26 cellular contexts compared by ENCODE assay signal in the genomic region with DNA sequence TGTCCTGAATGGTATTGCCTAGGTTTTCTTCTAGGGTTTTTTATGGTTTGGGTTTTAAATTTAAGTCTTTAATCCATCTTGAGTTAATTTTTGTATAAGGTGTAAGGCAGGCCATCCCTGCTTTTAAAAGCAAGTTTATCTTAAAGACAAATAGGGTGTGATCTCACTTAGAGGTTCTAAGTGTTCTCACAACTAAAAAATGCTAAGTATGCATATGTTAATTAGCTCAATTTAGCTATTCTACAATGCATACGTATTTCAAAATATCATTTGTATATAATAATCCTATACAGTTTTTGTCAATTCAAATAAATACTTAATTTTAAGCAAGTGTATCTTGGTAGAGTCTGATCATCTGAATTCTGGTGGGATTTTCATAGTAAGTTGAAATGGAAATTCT. TPM values are rescaled to one million over a fixed set of nuclear protein-coding genes. Genes with fewer than 3 reads are reported as not detected.
DNase-seq lines count a peak whose midpoint lies in the region; ATAC-seq and TF ChIP-seq lines count a peak whose summit lies in the region.
"Had no signal": no experiment of that assay in that cellular context is flagged by ENCODE, and none has a peak within 500 bp of the region (broad histone marks: within the 10 kb centered on the region; RNA-seq: fewer than 3 reads in every experiment).

No MANE protein-coding gene starts in this region.

- TF ChIP-seq POLR2A in heart left ventricle (IDR thresholded peaks at IDR 0.05): no peak

- H3K27me3 Mint-ChIP-seq in activated naive CD8-positive, alpha-beta T cell treated with anti-CD3 and anti-CD28 coated beads for 36 hours: no peaks in the 10 kb centered on the region
- H3K27me3 Mint-ChIP-seq: activated CD4-positive, alpha-beta memory T cell treated with anti-CD3 and anti-CD28 coated beads for 36 hours; CD4-positive, alpha-beta T cell; memory B cell had no signal

- H3K27me3 ChIP-seq in ACC112 (ENCODE audit: insufficient read depth, low read length): no peaks in the 10 kb centered on the region
- no peaks in the 10 kb centered on the region for H3K27me3 ChIP-seq in SJSA1 (replicated peaks)
- H3K27me3 ChIP-seq in foreskin keratinocyte: no peaks in the 10 kb centered on the region
- H3K27me3 ChIP-seq in heart left ventricle: no peaks in the 10 kb centered on the region
- H3K27me3 ChIP-seq: MG63 had no signal

- H3K27ac ChIP-seq in ACC112 (ENCODE audit: low read depth, low read length): peak overlapping the region; percentile 95; the same call in 1 of the 2 replicates
- 0 out of 2 replicates have a peak overlapping the region, but pooled peaks have one; percentile 71 for H3K27ac ChIP-seq in SJSA1
- peak overlapping the region; percentile 42 for H3K27ac ChIP-seq in foreskin keratinocyte
- peak overlapping the region in 14 of 21 experiments; percentile 9 to 75 (median 48) for H3K27ac ChIP-seq in skin epidermis
- H3K27ac ChIP-seq in heart left ventricle: peak overlapping the region in 1 of 12 donors; percentile 38

- TF ChIP-seq CTCF in foreskin keratinocyte (conservative IDR thresholded peaks at IDR 0.05): no peak
- TF ChIP-seq CTCF in heart left ventricle (IDR thresholded peaks at IDR 0.05): no peak

- peaks cover 3% of the 10 kb centered on the region for H3K9me3 Mint-ChIP-seq in activated naive CD8-positive, alpha-beta T cell treated with anti-CD3 and anti-CD28 coated beads for 36 hours
- H3K9me3 Mint-ChIP-seq: activated CD4-positive, alpha-beta memory T cell treated with anti-CD3 and anti-CD28 coated beads for 36 hours; activated naive CD4-positive, alpha-beta T cell treated with anti-CD3 and anti-CD28 coated beads for 36 hours; CD4-positive, alpha-beta T cell; stimulated activated effector memory CD8-positive, alpha-beta T cell treated with anti-CD3 and anti-CD28 coated beads, Interleukin-12 subunit alpha, Interleukin-12 subunit beta, amount 100 ng/mL, for 72 hours had no signal

- 53 to 66% (median 63%) methylated on average over 1 of the region's 1 CpG for WGBS in heart left ventricle, 4 donors

- H3K4me1 ChIP-seq in ACC112 (ENCODE audit: control insufficient read depth, insufficient read depth, low read length, unreplicated experiment): peaks cover 50% of the 10 kb centered on the region
- peaks cover 55% of the 10 kb centered on the region for H3K4me1 ChIP-seq in SJSA1 (replicated peaks)
- peaks cover 73% of the 10 kb centered on the region for H3K4me1 ChIP-seq in foreskin keratinocyte
- H3K4me1 ChIP-seq in heart left ventricle: peaks cover 6 to 87% (median 74%) of the 10 kb centered on the region in 12 donors
- H3K4me1 ChIP-seq: prostate gland had no signal

- intact Hi-C loops in heart left ventricle (cut with DNase I): loop anchor here in 2 of 10 donors (10.0 kb wide), 2 partner anchors 48 to 62 kb away; a partner anchor contains a TSS

- no peak overlapping the region for H3K4me3 Mint-ChIP-seq in activated naive CD8-positive, alpha-beta T cell treated with anti-CD3 and anti-CD28 coated beads for 36 hours
- H3K4me3 Mint-ChIP-seq: activated CD4-positive, alpha-beta memory T cell treated with anti-CD3 and anti-CD28 coated beads for 36 hours; activated naive CD4-positive, alpha-beta T cell treated with anti-CD3 and anti-CD28 coated beads for 36 hours; CD4-positive, alpha-beta T cell; memory B cell; stimulated activated effector memory CD8-positive, alpha-beta T cell treated with anti-CD3 and anti-CD28 coated beads, Interleukin-12 subunit alpha, Interleukin-12 subunit beta, amount 100 ng/mL, for 72 hours had no signal

- no peak overlapping the region for H3K4me3 ChIP-seq in ACC112 (ENCODE audit: low read depth, low read length)
- H3K4me3 ChIP-seq in SJSA1: no peak overlapping the region
- no peak overlapping the region for H3K4me3 ChIP-seq in skin epidermis
- H3K4me3 ChIP-seq in heart left ventricle: no peak overlapping the region
- H3K4me3 ChIP-seq: MG63, prostate gland had no signal

- no peak for ATAC-seq in foreskin keratinocyte
- ATAC-seq in HG03095 (IDR thresholded peaks at IDR 0.05; ENCODE audit: unreplicated experiment): no peak
- no peak for ATAC-seq in GM21447 (IDR thresholded peaks at IDR 0.05; ENCODE audit: unreplicated experiment)
- ATAC-seq in heart left ventricle: no peak
- ATAC-seq: left lobe of liver; stimulated activated effector memory CD8-positive, alpha-beta T cell treated with anti-CD3 and anti-CD28 coated beads, Interleukin-12 subunit alpha, Interleukin-12 subunit beta, amount 100 ng/mL, for 72 hours had no signal

- no peak overlapping the region for H3K27ac Mint-ChIP-seq in activated naive CD8-positive, alpha-beta T cell treated with anti-CD3 and anti-CD28 coated beads for 36 hours
- H3K27ac Mint-ChIP-seq: activated CD4-positive, alpha-beta memory T cell treated with anti-CD3 and anti-CD28 coated beads for 36 hours; activated naive CD4-positive, alpha-beta T cell treated with anti-CD3 and anti-CD28 coated beads for 36 hours; CD4-positive, alpha-beta T cell; memory B cell; stimulated activated effector memory CD8-positive, alpha-beta T cell treated with anti-CD3 and anti-CD28 coated beads, Interleukin-12 subunit alpha, Interleukin-12 subunit beta, amount 100 ng/mL, for 72 hours had no signal

- H3K36me3 Mint-ChIP-seq in activated naive CD8-positive, alpha-beta T cell treated with anti-CD3 and anti-CD28 coated beads for 36 hours: peaks cover 31% of the 10 kb centered on the region

- H3K36me3 ChIP-seq in ACC112 (ENCODE audit: insufficient read depth, low read length): peaks cover 10% of the 10 kb centered on the region; the same call in 1 of the 2 replicates
- H3K36me3 ChIP-seq in SJSA1: peaks cover 21% of the 10 kb centered on the region
- peaks cover 0 to 22% (median 14%) of the 10 kb centered on the region in 9 donors for H3K36me3 ChIP-seq in heart left ventricle
- H3K36me3 ChIP-seq: prostate gland had no signal

- no peak overlapping the region for H2AFZ ChIP-seq in ACC112 (ENCODE audit: low read length, unreplicated experiment)

- DNase-seq in SJSA1 (ENCODE audit: low read depth in 1 of 2, low spot score in 2 of 2): no peak
- no peak for DNase-seq in foreskin keratinocyte
- DNase-seq in activated naive CD8-positive, alpha-beta T cell treated with anti-CD3 and anti-CD28 coated beads for 36 hours: no peak
- DNase-seq in heart left ventricle: no peak
- DNase-seq: activated CD4-positive, alpha-beta memory T cell treated with anti-CD3 and anti-CD28 coated beads for 36 hours; activated CD4-positive, alpha-beta T cell treated with anti-CD3 and anti-CD28 coated beads for 1 hour; activated CD8-positive, alpha-beta memory T cell treated with anti-CD3 and anti-CD28 coated beads, Interleukin-2, amount 50 U/mL, for 48 hours; activated naive CD4-positive, alpha-beta T cell treated with anti-CD3 and anti-CD28 coated beads for 36 hours; amniotic stem cell; CD4-positive, alpha-beta T cell; GDM1; KG1; NCI-H2029 treated with DMSO at 0.1 percent for 48 hours; NCI-H2227 treated with DMSO at 0.1 percent for 48 hours; NK-92 treated with Interleukin-12 subunit alpha and Interleukin-12 subunit beta, amount 100 ng/mL, for 24 hours; SHP77; SW 1271 had no signal

- peaks cover 34% of the 10 kb centered on the region for H3K79me2 ChIP-seq in ACC112 (ENCODE audit: control insufficient read depth, insufficient read depth, low read length, unreplicated experiment)

- no peaks in the 10 kb centered on the region for H3K9me3 ChIP-seq in SJSA1 (replicated peaks)
- H3K9me3 ChIP-seq in heart left ventricle: no peaks in the 10 kb centered on the region
- H3K9me3 ChIP-seq: MG63, prostate gland had no signal

- H3K4me1 Mint-ChIP-seq in activated naive CD8-positive, alpha-beta T cell treated with anti-CD3 and anti-CD28 coated beads for 36 hours: peaks cover 35% of the 10 kb centered on the region

RNA-seq across cellular contexts. Expression of a gene that starts 50.4 kb away (rescaled TPM):
- total RNA-seq in SJSA1 (2014; rRNA removed; shearing (Covaris generic)): 37.8 and 62.8 TPM in 2 replicates
- total RNA-seq in foreskin keratinocyte (27.3 and 33.1 TPM in 2 replicates), heart left ventricle (100 to 1,000 TPM in 1 of 9 donors, 10 to 100 TPM in 8; 59.4 to 100 (median 83.1) TPM)
- polyA plus RNA-seq in foreskin keratinocyte (5.0 and 5.2 TPM in 2 replicates), heart left ventricle (10 to 100 TPM; 18.5 to 41.9 TPM)
- 10 to 100 TPM; 12.5 to 13.6 TPM for total RNA-seq in activated naive CD8-positive, alpha-beta T cell treated with anti-CD3 and anti-CD28 coated beads for 36 hours
